ENCODE assay signal across 1 cellular context in genomic region chr5:111063709-111064322, GRCh38.
TF ChIP-seq lines count a peak whose summit lies in the region.

No MANE protein-coding gene starts in this region.

TF ChIP-seq in IMR-90, 13 proteins besides CTCF, POLR2A, EP300 and RAD21 (continued from another document):
- TF ChIP-seq, protein P1, sequence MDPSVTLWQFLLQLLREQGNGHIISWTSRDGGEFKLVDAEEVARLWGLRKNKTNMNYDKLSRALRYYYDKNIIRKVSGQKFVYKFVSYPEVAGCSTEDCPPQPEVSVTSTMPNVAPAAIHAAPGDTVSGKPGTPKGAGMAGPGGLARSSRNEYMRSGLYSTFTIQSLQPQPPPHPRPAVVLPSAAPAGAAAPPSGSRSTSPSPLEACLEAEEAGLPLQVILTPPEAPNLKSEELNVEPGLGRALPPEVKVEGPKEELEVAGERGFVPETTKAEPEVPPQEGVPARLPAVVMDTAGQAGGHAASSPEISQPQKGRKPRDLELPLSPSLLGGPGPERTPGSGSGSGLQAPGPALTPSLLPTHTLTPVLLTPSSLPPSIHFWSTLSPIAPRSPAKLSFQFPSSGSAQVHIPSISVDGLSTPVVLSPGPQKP (IDR thresholded peaks at IDR 0.05; ENCODE audit: borderline replicate concordance, low read depth, low read length): no peak
- TF ChIP-seq MAZ (IDR thresholded peaks at IDR 0.05; ENCODE audit: borderline replicate concordance, low read depth, low read length) (no peak), RFX5 (IDR thresholded peaks at IDR 0.05; ENCODE audit: low read depth, low read length) (no peak), FOS (IDR thresholded peaks at IDR 0.05; ENCODE audit: low read depth, low read length) (no peak), RCOR1 (IDR thresholded peaks at IDR 0.05; ENCODE audit: insufficient replicate concordance, low read length) (no peak), CHD1 (IDR thresholded peaks at IDR 0.05; ENCODE audit: low read depth, low read length) (no peak)
TF ChIP-seq in IMR-90: peak in this region for 0.
